23 cellular contexts compared by ENCODE assay signal in the genomic region with DNA sequence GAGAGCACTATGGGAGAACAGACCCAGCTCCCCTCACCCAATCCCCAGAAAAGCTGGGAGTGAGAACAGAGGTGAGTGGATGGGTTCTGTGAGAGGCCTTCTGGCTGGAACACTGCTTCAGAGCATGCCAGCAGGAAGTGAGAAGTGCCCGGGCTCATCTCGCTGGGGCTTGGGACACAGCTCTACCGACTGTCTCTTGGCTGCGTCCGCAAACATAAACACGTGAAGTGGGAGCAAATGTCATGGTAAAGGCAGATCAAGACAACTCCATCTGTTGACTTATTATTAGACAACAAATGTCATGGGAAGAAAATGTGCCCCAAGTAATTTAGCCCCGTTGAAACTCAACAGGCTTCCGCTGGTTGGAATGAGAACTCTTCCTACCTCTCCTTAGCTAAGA. TPM values are rescaled to one million over a fixed set of nuclear protein-coding genes. Genes with fewer than 3 reads are reported as not detected.
"Had no signal": no experiment of that assay in that cellular context is flagged by ENCODE, and none has a peak within 500 bp of the region (broad histone marks: within the 10 kb centered on the region; RNA-seq: fewer than 3 reads in every experiment).

No MANE protein-coding gene starts in this region.

- H3K9me3 ChIP-seq: MG63 had no signal

- H3K27me3 ChIP-seq: MG63, SJSA1 had no signal

- H3K36me3 ChIP-seq: SJSA1 had no signal

- DNase-seq: IMR-90, Karpas-422, KG1, MG63, NCI-H1092, NCI-H1105 treated with DMSO at 0.1 percent for 48 hours, NCI-H1417 treated with DMSO at 0.1 percent for 48 hours, NCI-H146, NCI-H1694 treated with DMSO at 0.1 percent for 48 hours, NCI-H1930, NCI-H2081, NCI-H2107, NCI-H2227 treated with DMSO at 0.1 percent for 48 hours, NCI-H510A, NCI-H524 treated with DMSO at 0.1 percent for 48 hours, NCI-H69, NCI-H774, Right ventricle myocardium superior, RPMI8226, SIG-M5 had no signal

- ATAC-seq: HepG2 had no signal

- H3K27ac ChIP-seq: SJSA1, SK-N-MC had no signal

- H3K4me3 ChIP-seq: MG63, SJSA1, SK-N-MC had no signal

RNA-seq across cellular contexts. Expression of a gene that starts 25.9 kb away (rescaled TPM):
- total RNA-seq: HepG2, SJSA1 had no signal
- polyA plus RNA-seq: HepG2 had no signal
